Comparison of ENCODE assay signal across 6 cellular contexts in the genomic region with DNA sequence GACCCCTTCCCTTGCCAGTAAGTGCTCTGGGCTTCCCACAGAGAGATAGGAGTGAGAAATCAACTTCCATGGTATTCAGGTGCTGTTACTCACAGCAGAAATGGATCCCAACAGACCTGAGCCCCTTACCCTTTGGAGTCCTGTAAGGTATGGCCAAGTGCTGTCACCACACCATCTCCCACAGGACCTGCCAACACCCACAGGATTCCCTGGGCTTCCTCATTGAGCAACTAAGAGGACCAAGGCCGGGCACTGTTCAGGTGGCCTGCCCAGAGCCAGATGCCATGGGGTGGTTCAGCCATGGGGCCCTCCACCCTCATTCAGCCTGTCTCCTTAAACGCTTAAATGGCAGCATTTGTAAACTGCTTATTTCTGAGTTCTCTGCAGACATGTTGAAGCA.
"Had no signal": no experiment of that assay in that cellular context is flagged by ENCODE, and none has a peak within 500 bp of the region (broad histone marks: within the 10 kb centered on the region; RNA-seq: fewer than 3 reads in every experiment).

No MANE protein-coding gene starts in this region.

- H3K4me3 ChIP-seq: GM23338, K562 had no signal

- ATAC-seq: GM23338, K562 had no signal

- H3K27ac ChIP-seq: HL-60 had no signal

- DNase-seq: H9, HCEC 1CT, IMR-90 had no signal

- H3K4me2 ChIP-seq: GM23338 had no signal

- H2AFZ ChIP-seq: GM23338 had no signal
